ENCODE assay signal across 8 cellular contexts in the genomic region with DNA sequence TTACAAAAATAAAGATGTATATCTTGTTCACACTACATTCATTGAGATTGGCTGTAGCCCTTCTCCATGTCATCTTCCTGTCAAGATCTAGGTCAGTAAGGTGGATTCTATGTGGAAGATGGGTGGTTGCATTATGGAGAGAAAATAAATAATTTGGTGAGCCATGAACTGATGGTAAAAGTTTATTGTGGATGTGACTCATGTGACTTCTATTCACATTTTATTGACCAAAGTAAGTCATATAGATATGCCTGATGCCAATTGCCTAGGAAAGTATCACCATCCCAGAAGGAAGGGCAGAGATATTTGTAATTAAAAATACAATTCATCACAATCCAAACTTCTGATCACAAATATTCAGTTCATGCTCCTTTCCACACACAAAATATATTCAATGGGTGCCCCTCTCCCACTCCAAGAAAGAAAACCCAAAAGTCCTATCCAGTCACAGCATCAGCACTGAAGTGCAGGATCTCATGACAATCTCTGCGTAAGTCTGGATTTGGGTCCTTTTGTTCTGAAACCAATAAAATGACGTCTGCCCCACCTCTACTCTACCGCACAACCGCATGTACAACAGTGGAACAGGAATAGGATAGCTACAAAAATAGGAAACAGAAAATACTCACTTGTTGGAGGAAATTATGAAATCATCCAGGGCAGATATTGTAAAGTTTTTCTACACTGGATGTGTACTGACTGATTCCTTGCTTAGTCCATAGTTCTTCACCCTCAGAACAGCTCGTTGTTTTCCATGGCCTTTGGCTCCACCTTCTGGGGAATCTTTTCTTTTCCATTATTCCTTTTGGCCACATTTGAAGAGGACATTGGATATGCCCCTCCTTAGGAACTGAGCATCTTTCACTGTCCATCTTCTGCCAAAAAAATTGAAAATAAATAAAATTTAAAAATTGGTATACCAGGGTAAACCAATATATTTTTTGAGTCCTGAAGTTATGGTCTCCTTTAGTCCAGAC. TPM values are rescaled to one million over a fixed set of nuclear protein-coding genes. Genes with fewer than 3 reads are reported as not detected.
DNase-seq lines count a peak whose midpoint lies in the region; ATAC-seq, FAIRE-seq and TF ChIP-seq lines count a peak whose summit lies in the region.

No MANE protein-coding gene starts in this region.

- H3K14ac ChIP-seq in IMR-90 (replicated peaks; ENCODE audit: low read depth, low read length), result no peak overlapping the region

- no peak overlapping the region for H2AK5ac ChIP-seq in IMR-90 (ENCODE audit: low read depth, low read length)

- H3K36me3 ChIP-seq in IMR-90 (ENCODE audit: control insufficient read depth, insufficient read depth, low read length) (no peaks in the 10 kb centered on the region), OCI-LY7 (ENCODE audit: insufficient read depth, low read length) (no peaks in the 10 kb centered on the region), endothelial cell of umbilical vein (ENCODE audit: control insufficient read depth in 2 of 2, extremely low read depth in 1 of 2, insufficient read depth in 2 of 2, low read length in 2 of 2) (no peaks in the 10 kb centered on the region), mucosa of descending colon (ENCODE audit: low read depth) (no peaks in the 10 kb centered on the region)

- H3K4me1 ChIP-seq in IMR-90 (ENCODE audit: control insufficient read depth, insufficient read depth, low read length) (no peaks in the 10 kb centered on the region), OCI-LY7 (ENCODE audit: insufficient read depth, low read length, poor library complexity, severe bottlenecking) (no peaks in the 10 kb centered on the region), endothelial cell of umbilical vein (ENCODE audit: control insufficient read depth, extremely low read depth, insufficient read depth, low read length) (no peaks in the 10 kb centered on the region), mucosa of descending colon (ENCODE audit: low read depth) (no peaks in the 10 kb centered on the region)

- 0 out of 2 replicates have a peak, but pooled peaks cover 5% of the 10 kb centered on the region for H3K9me2 ChIP-seq in OCI-LY7 (ENCODE audit: insufficient read depth, low read length)

- DNase-seq in DMS 273 treated with DMSO at 0.1 percent for 48 hours (lab: John Stamatoyannopoulos, UW), result peak; percentile 17
- peak; percentile 17 for DNase-seq in IMR-90
- DNase-seq in OCI-LY7 (ENCODE audit: low spot score), result peak; percentile 2
- peak; percentile 73 for DNase-seq in endothelial cell of umbilical vein (ENCODE audit: low read depth, low spot score)
- peak in 1 of 3 donors; percentile 66 for DNase-seq in mucosa of descending colon
- no peak for DNase-seq in 8988T
- DNase-seq in GOT3 (lab: John Stamatoyannopoulos, UW), result no peak

- BruUV-seq in IMR-90 (replicated peaks; lab: Mats Ljungman, UMichigan) (no TSS peak), OCI-LY7 (replicated peaks; lab: Mats Ljungman, UMichigan) (no TSS peak), endothelial cell of umbilical vein (replicated peaks; lab: Mats Ljungman, UMichigan) (no TSS peak)

- no peak overlapping the region for H3K4ac ChIP-seq in IMR-90 (ENCODE audit: low read depth, low read length)

- no peak for FAIRE-seq in endothelial cell of umbilical vein (lab: Jason Lieb, UNC)

- no peak overlapping the region for H2BK15ac ChIP-seq in IMR-90 (ENCODE audit: low read depth, low read length)

- H3K56ac ChIP-seq in IMR-90 (ENCODE audit: extremely low read depth, insufficient read depth, low read length), result no peak overlapping the region

- TF ChIP-seq CTCF in IMR-90 (conservative IDR thresholded peaks at IDR 0.05; ENCODE audit: low read depth, low read length) (peak; percentile 38), OCI-LY7 (conservative IDR thresholded peaks at IDR 0.05; ENCODE audit: low read length) (peak; percentile 52; the same call in 1 of the 2 replicates), endothelial cell of umbilical vein (IDR thresholded peaks at IDR 0.05; ENCODE audit: extremely low read depth in 1 of 2, insufficient read depth in 1 of 2, low read depth in 1 of 2, low read length in 2 of 2) (peak; percentile 16 to 17), mucosa of descending colon (IDR thresholded peaks at IDR 0.05) (no peak)

- CTCF ChIA-PET in IMR-90 (lab: Yijun Ruan, JAX) (interaction anchor here (0.7 kb wide), 1 partner anchor 12 kb away, joined by 3 read pairs; no protein-coding TSS in a partner anchor), OCI-LY7 (lab: Charles Lee; ENCODE audit: unreplicated experiment) (no interaction called here), endothelial cell of umbilical vein (lab: Charles Lee) (interaction anchor here (0.6 to 4.7 kb wide), 17 partner anchors 8 to 666 kb away, joined by 3 to 83 read pairs (median 4); no protein-coding TSS in a partner anchor)

- H3K79me1 ChIP-seq in IMR-90 (ENCODE audit: low read depth in 1 of 2, low read length in 2 of 2), result no peaks in the 10 kb centered on the region

- H4K8ac ChIP-seq in IMR-90 (ENCODE audit: low read depth in 2 of 2, low read length in 2 of 2), result no peak overlapping the region

- H4K20me1 ChIP-seq in IMR-90 (ENCODE audit: insufficient read depth, low read length) (no peaks in the 10 kb centered on the region), OCI-LY7 (ENCODE audit: insufficient read depth, low read length) (no peaks in the 10 kb centered on the region), endothelial cell of umbilical vein (replicated peaks; ENCODE audit: control insufficient read depth, extremely low read depth, insufficient read depth, low read length) (no peaks in the 10 kb centered on the region)

- H2AK9ac ChIP-seq in IMR-90 (replicated peaks; ENCODE audit: low read depth, low read length, poor library complexity), result no peak overlapping the region

- H3K9me3 ChIP-seq in IMR-90 (ENCODE audit: control insufficient read depth, insufficient read depth, low read length), result no peaks in the 10 kb centered on the region
- no peaks in the 10 kb centered on the region for H3K9me3 ChIP-seq in OCI-LY7 (ENCODE audit: low read length)
- H3K9me3 ChIP-seq in endothelial cell of umbilical vein (replicated peaks; ENCODE audit: control insufficient read depth, insufficient read depth, low read length), result no peaks in the 10 kb centered on the region
- H3K9me3 ChIP-seq in mucosa of descending colon, result no peaks in the 10 kb centered on the region

- H2BK20ac ChIP-seq in IMR-90 (ENCODE audit: low read depth, low read length), result no peak overlapping the region

- in situ Hi-C loops in IMR-90 (cut with MboI; ENCODE audit: low sequenced_read_pairs), result no loop called here

- H3K9ac ChIP-seq in IMR-90 (ENCODE audit: low read depth, low read length), result no peak overlapping the region
- H3K9ac ChIP-seq in endothelial cell of umbilical vein (replicated peaks; ENCODE audit: extremely low read depth, insufficient read depth, low read length), result no peak overlapping the region

- H3K27ac ChIP-seq in IMR-90 (ENCODE audit: insufficient read depth, low read length) (no peak overlapping the region), OCI-LY7 (ENCODE audit: low read depth, low read length, poor library complexity, severe bottlenecking) (no peak overlapping the region), endothelial cell of umbilical vein (ENCODE audit: insufficient read depth, low read depth, low read length) (no peak overlapping the region)

- H3K23ac ChIP-seq in IMR-90 (ENCODE audit: low read depth, low read length), result no peak overlapping the region

- H4K5ac ChIP-seq in IMR-90 (ENCODE audit: low read depth, low read length), result no peak overlapping the region

- POLR2A ChIA-PET in IMR-90 (lab: Charles Lee; ENCODE audit: unreplicated experiment), result no interaction called here
- POLR2A ChIA-PET in OCI-LY7 (lab: Charles Lee), result no interaction called here
- POLR2A ChIA-PET in endothelial cell of umbilical vein (lab: Charles Lee), result no interaction called here

- no peak overlapping the region for H2AFZ ChIP-seq in IMR-90 (replicated peaks; ENCODE audit: low read length, poor library complexity)
- H2AFZ ChIP-seq in OCI-LY7 (ENCODE audit: low read length), result no peak overlapping the region
- no peak overlapping the region for H2AFZ ChIP-seq in endothelial cell of umbilical vein (ENCODE audit: low read depth, low read length)

- TF ChIP-seq POLR2A in IMR-90 (IDR thresholded peaks at IDR 0.05; ENCODE audit: low read depth, low read length) (no peak), endothelial cell of umbilical vein (IDR thresholded peaks at IDR 0.05; ENCODE audit: low read depth, low read length) (no peak)

- H4K91ac ChIP-seq in IMR-90 (ENCODE audit: insufficient read depth, low read depth, low read length), result no peak overlapping the region

- H3K4me3 ChIP-seq in IMR-90 (ENCODE audit: insufficient read depth, low read depth, low read length), result no peak overlapping the region
- no peak overlapping the region for H3K4me3 ChIP-seq in OCI-LY7 (ENCODE audit: low read depth, low read length, poor library complexity, severe bottlenecking)
- H3K4me3 ChIP-seq in endothelial cell of umbilical vein (replicated peaks in 1 of 3; ENCODE audit: insufficient read depth in 1 of 3, low read depth in 1 of 3, low read length in 3 of 3), result no peak overlapping the region
- H3K4me3 ChIP-seq in mucosa of descending colon, result no peak overlapping the region

- peak; percentile 60 for ATAC-seq in IMR-90 (ENCODE audit: low read depth)
- ATAC-seq in mucosa of descending colon, result peak; percentile 84
- ATAC-seq in GM19397 (IDR thresholded peaks at IDR 0.05; ENCODE audit: unreplicated experiment), result no peak

- no peak overlapping the region for H3K18ac ChIP-seq in IMR-90 (ENCODE audit: low read depth, low read length)

- TF ChIP-seq RAD21 in IMR-90 (IDR thresholded peaks at IDR 0.05; ENCODE audit: low read length), result peak; percentile 52

- intact Hi-C loops in IMR-90 (cut with micrococcal nuclease) (loop anchor here (1.0 to 2.0 kb wide), 2 partner anchors 102 to 169 kb away; no protein-coding TSS in a partner anchor), OCI-LY7 (cut with micrococcal nuclease; ENCODE audit: unreplicated experiment) (no loop called here), endothelial cell of umbilical vein (cut with micrococcal nuclease) (loop anchor here (1.0 to 5.0 kb wide), 5 partner anchors 102 to 667 kb away; no protein-coding TSS in a partner anchor), mucosa of descending colon (cut with DNase I, micrococcal nuclease) (no loop called here)

- H3K9me1 ChIP-seq in IMR-90 (ENCODE audit: insufficient read depth, low read length) (no peaks in the 10 kb centered on the region), endothelial cell of umbilical vein (replicated peaks; ENCODE audit: control insufficient read depth, extremely low read depth, insufficient read depth, low read length) (no peaks in the 10 kb centered on the region)

- no peak overlapping the region for H2BK120ac ChIP-seq in IMR-90 (ENCODE audit: low read depth, low read length)

- H3K79me2 ChIP-seq in OCI-LY7 (ENCODE audit: insufficient read depth, low read depth, low read length) (no peaks in the 10 kb centered on the region), endothelial cell of umbilical vein (ENCODE audit: control insufficient read depth, insufficient read depth, low read length) (no peaks in the 10 kb centered on the region)

- WGBS in IMR-90 (ENCODE audit: extremely low coverage in 2 of 2, insufficient read length in 1 of 2), 2 experiments, result no CpG with 5 or more reads among the region's 5 CpGs

- H3K27me3 ChIP-seq in IMR-90 (ENCODE audit: control insufficient read depth, insufficient read depth, low read length) (no peaks in the 10 kb centered on the region), endothelial cell of umbilical vein (ENCODE audit: control insufficient read depth in 2 of 2, insufficient read depth in 2 of 2, low read length in 2 of 2) (peaks cover 0 to 1% of the 10 kb centered on the region in 2 experiments)

- H2BK5ac ChIP-seq in IMR-90 (ENCODE audit: low read depth, low read length, poor library complexity, severe bottlenecking), result no peak overlapping the region

- H3K4me2 ChIP-seq in IMR-90 (ENCODE audit: low read depth, low read length) (no peak overlapping the region), OCI-LY7 (ENCODE audit: low read length) (no peak overlapping the region), endothelial cell of umbilical vein (ENCODE audit: insufficient read depth, low read length) (no peak overlapping the region)

- dilution Hi-C loops in IMR-90 (cut with HindIII; ENCODE audit: low sequenced_read_pairs, unreplicated experiment), result no loop called here
- dilution Hi-C loops in endothelial cell of umbilical vein (cut with MboI; ENCODE audit: extremely low pct_ligation_motif_present, low sequenced_read_pairs), result no loop called here

RNA-seq across cellular contexts. Expression of a gene that starts 16.1 kb away (rescaled TPM):
- total RNA-seq in IMR-90 (2012; rRNA removed) (not detected in 2 replicates), OCI-LY7 (2022) (not detected in 2 replicates), endothelial cell of umbilical vein (not detected in 2 replicates), mucosa of descending colon (not detected)
- polyA plus RNA-seq in IMR-90 (2012; rRNA removed) (not detected in 2 replicates), endothelial cell of umbilical vein (not detected in 2 replicates)
- not detected in 2 replicates for polyA plus RNA-seq in IMR-90 (2012; cell fraction: cytosol; rRNA removed)
- polyA plus RNA-seq in IMR-90 (2012; cell fraction: nucleus; rRNA removed; ENCODE audit: low replicate concordance), result not detected in 2 replicates
- total RNA-seq in OCI-LY7 (2014; rRNA removed; shearing (Covaris generic)), result 0.06 TPM in 1 of 2 replicates, not detected in the other
- polyA plus RNA-seq in endothelial cell of umbilical vein (2011; cell fraction: cytosol; rRNA removed), result not detected in 2 replicates
- not detected in 2 replicates for polyA plus RNA-seq in endothelial cell of umbilical vein (2011; cell fraction: nucleus; rRNA removed)
- polyA plus RNA-seq in endothelial cell of umbilical vein (2012), result not detected in 2 replicates
- polyA minus RNA-seq in endothelial cell of umbilical vein, result not detected in 2 replicates
- polyA minus RNA-seq in endothelial cell of umbilical vein (2011; cell fraction: cytosol; rRNA and poly(A)+ RNA removed), result not detected
- not detected in 2 replicates for polyA minus RNA-seq in endothelial cell of umbilical vein (2011; cell fraction: nucleus; rRNA and poly(A)+ RNA removed)

RNA-seq across cellular contexts. Expression of a gene that starts 40.3 kb away (rescaled TPM):
- total RNA-seq in IMR-90 (2012; rRNA removed), result not detected in 2 replicates
- polyA plus RNA-seq in IMR-90 (2012; rRNA removed), result not detected in 2 replicates
- polyA plus RNA-seq in IMR-90 (2012; cell fraction: cytosol; rRNA removed), result not detected in 2 replicates
- polyA plus RNA-seq in IMR-90 (2012; cell fraction: nucleus; rRNA removed; ENCODE audit: low replicate concordance), result not detected in 2 replicates
- not detected in 2 replicates for total RNA-seq in OCI-LY7 (2014; rRNA removed; shearing (Covaris generic))
- total RNA-seq in OCI-LY7 (2022), result not detected in 2 replicates
- not detected in 2 replicates for total RNA-seq in endothelial cell of umbilical vein
- not detected in 2 replicates for polyA plus RNA-seq in endothelial cell of umbilical vein
- not detected in 2 replicates for polyA plus RNA-seq in endothelial cell of umbilical vein (2011; cell fraction: cytosol; rRNA removed)
- not detected in 2 replicates for polyA plus RNA-seq in endothelial cell of umbilical vein (2011; cell fraction: nucleus; rRNA removed)
- polyA plus RNA-seq in endothelial cell of umbilical vein (2012), result not detected in 2 replicates
- polyA minus RNA-seq in endothelial cell of umbilical vein, result not detected in 2 replicates
- not detected for polyA minus RNA-seq in endothelial cell of umbilical vein (2011; cell fraction: cytosol; rRNA and poly(A)+ RNA removed)
- not detected in 2 replicates for polyA minus RNA-seq in endothelial cell of umbilical vein (2011; cell fraction: nucleus; rRNA and poly(A)+ RNA removed)
- total RNA-seq in mucosa of descending colon, result not detected

RNA-seq across cellular contexts. Expression of a gene that starts 58.3 kb away (rescaled TPM):
- total RNA-seq in IMR-90 (2012; rRNA removed), result not detected in 2 replicates
- polyA plus RNA-seq in IMR-90 (2012; rRNA removed), result not detected in 2 replicates
- not detected in 2 replicates for polyA plus RNA-seq in IMR-90 (2012; cell fraction: cytosol; rRNA removed)
- not detected in 2 replicates for polyA plus RNA-seq in IMR-90 (2012; cell fraction: nucleus; rRNA removed; ENCODE audit: low replicate concordance)
- not detected in 2 replicates for total RNA-seq in OCI-LY7 (2014; rRNA removed; shearing (Covaris generic))
- total RNA-seq in OCI-LY7 (2022), result not detected in 2 replicates
- not detected in 2 replicates for total RNA-seq in endothelial cell of umbilical vein
- not detected in 2 replicates for polyA plus RNA-seq in endothelial cell of umbilical vein
- polyA plus RNA-seq in endothelial cell of umbilical vein (2011; cell fraction: cytosol; rRNA removed), result not detected in 2 replicates
- polyA plus RNA-seq in endothelial cell of umbilical vein (2011; cell fraction: nucleus; rRNA removed), result not detected in 2 replicates
- not detected in 2 replicates for polyA plus RNA-seq in endothelial cell of umbilical vein (2012)
- polyA minus RNA-seq in endothelial cell of umbilical vein, result not detected in 2 replicates
- not detected for polyA minus RNA-seq in endothelial cell of umbilical vein (2011; cell fraction: cytosol; rRNA and poly(A)+ RNA removed)
- not detected in 2 replicates for polyA minus RNA-seq in endothelial cell of umbilical vein (2011; cell fraction: nucleus; rRNA and poly(A)+ RNA removed)
- total RNA-seq in mucosa of descending colon, result not detected

Comparison
In these comparisons a context has a peak if more than half of its experiments do, and no peak if none do; other contexts are left out.
1. DNase-seq: peak in DMS 273 treated with DMSO at 0.1 percent for 48 hours (single experiment), IMR-90 (single experiment), OCI-LY7 (single experiment) and endothelial cell of umbilical vein (single experiment); none in 8988T (single experiment) and GOT3 (single experiment).
2. intact Hi-C loops: an anchor here in IMR-90 (1.0 to 2.0 kb wide) and endothelial cell of umbilical vein (1.0 to 5.0 kb wide); none called in OCI-LY7 and mucosa of descending colon.